ENCODE assay signal across 10 cellular contexts in genomic region chr6:45697605-45698004, GRCh38.
DNase-seq lines count a peak whose midpoint lies in the region; ATAC-seq and TF ChIP-seq lines count a peak whose summit lies in the region.
"Had no signal": no experiment of that assay in that cellular context is flagged by ENCODE, and none has a peak within 500 bp of the region (broad histone marks: within the 10 kb centered on the region; RNA-seq: fewer than 3 reads in every experiment).

No MANE protein-coding gene starts in this region.

- peak overlapping the region; percentile 39; the same call in 1 of the 2 replicates for H3K4me2 ChIP-seq in PC-3 (ENCODE audit: low read length)

- peak; percentile 72 for ATAC-seq in HG02623 (IDR thresholded peaks at IDR 0.05; ENCODE audit: unreplicated experiment)
- ATAC-seq in PC-3 = peak; percentile 80

- peak overlapping the region; percentile 85 for H3K27ac ChIP-seq in PC-3 (ENCODE audit: low read length)
- no peak overlapping the region for H3K27ac ChIP-seq in caudate nucleus (ENCODE audit: low read depth, low read length)

- no TSS peak for BruUV-seq in PC-3 (replicated peaks; lab: Mats Ljungman, UMichigan)

- no peaks in the 10 kb centered on the region for H3K36me3 ChIP-seq in PC-3 (ENCODE audit: low read depth, low read length)

- H2AFZ ChIP-seq in PC-3 (ENCODE audit: low read length) = no peak overlapping the region

- H4K20me1 ChIP-seq in PC-3 (ENCODE audit: low read length) = no peaks in the 10 kb centered on the region

- H3K4me3 ChIP-seq in PC-3 (ENCODE audit: low read length) = no peak overlapping the region

- peak overlapping the region; percentile 61 for H3K9ac ChIP-seq in PC-3 (ENCODE audit: low read length)

- H3K79me2 ChIP-seq in PC-3 (ENCODE audit: low read length) = no peaks in the 10 kb centered on the region

- intact Hi-C loops in PC-3 (cut with micrococcal nuclease) = loop anchor here (5.0 kb wide), 1 partner anchor 265 kb away; no protein-coding TSS in a partner anchor

- peak; percentile 94 for DNase-seq in GM04504 (ENCODE audit: low read depth)
- DNase-seq in PC-3 = peak; percentile 88
- peak; percentile 28 for DNase-seq in foreskin melanocyte
- no peak for DNase-seq in C1 segment of cervical spinal cord (lab: John Stamatoyannopoulos, UW)
- no peak for DNase-seq in NCI-H345 (lab: John Stamatoyannopoulos, UW)
- DNase-seq in caudate nucleus (lab: John Stamatoyannopoulos, UW) = no peak
- no peak for DNase-seq in NCI-H2107 (lab: John Stamatoyannopoulos, UW)
- DNase-seq: GDM1, NCI-H1436 treated with DMSO at 0.1 percent for 48 hours had no signal

- TF ChIP-seq CTCF in PC-3 (conservative IDR thresholded peaks at IDR 0.05; ENCODE audit: low read depth, low read length) = no peak

- POLR2A ChIA-PET in PC-3 (lab: Charles Lee; ENCODE audit: unreplicated experiment) = no interaction called here

- CTCF ChIA-PET in PC-3 (lab: Charles Lee) = no interaction called here

- no peaks in the 10 kb centered on the region for H3F3A ChIP-seq in PC-3 (ENCODE audit: low read length, unreplicated experiment)

- H3K9me2 ChIP-seq in PC-3 (replicated peaks; ENCODE audit: low read length) = no peaks in the 10 kb centered on the region

- no peaks in the 10 kb centered on the region for H3K27me3 ChIP-seq in PC-3 (ENCODE audit: low read length)

- H3K9me3 ChIP-seq in PC-3 (ENCODE audit: low read length) = no peaks in the 10 kb centered on the region

- H3K4me1 ChIP-seq in PC-3 (ENCODE audit: insufficient read depth, low read length) = peaks cover 17% of the 10 kb centered on the region

Comparison
In these comparisons a context has a peak if more than half of its experiments do, and no peak if none do; other contexts are left out.
1. DNase-seq: peak in GM04504 (single experiment), PC-3 (single experiment) and foreskin melanocyte (single experiment); none in C1 segment of cervical spinal cord (0 of 14), NCI-H345 (single experiment), caudate nucleus (0 of 61) and NCI-H2107 (single experiment).